Comparison of ENCODE assay signal across 11 cellular contexts in genomic region chr15:66411190-66411589, GRCh38. TPM values are rescaled to one million over a fixed set of nuclear protein-coding genes. Genes with fewer than 3 reads are reported as not detected.
A peak's percentile ranks its signal among the peaks of the same experiment; 100 is the strongest.
DNase-seq lines count a peak whose midpoint lies in the region; ATAC-seq and TF ChIP-seq lines count a peak whose summit lies in the region.
"Had no signal": no experiment of that assay in that cellular context is flagged by ENCODE, and none has a peak within 500 bp of the region (broad histone marks: within the 10 kb centered on the region; RNA-seq: fewer than 3 reads in every experiment).

No MANE protein-coding gene starts in this region.

- no peak for ATAC-seq in HG02938 (IDR thresholded peaks at IDR 0.05; ENCODE audit: unreplicated experiment)
- ATAC-seq in foreskin keratinocyte: no peak
- no peak for ATAC-seq in GM21381 (IDR thresholded peaks at IDR 0.05; ENCODE audit: unreplicated experiment)

- H3K4me1 ChIP-seq in foreskin keratinocyte: no peaks in the 10 kb centered on the region

- no peaks in the 10 kb centered on the region for H3K27me3 Mint-ChIP-seq in activated CD4-positive, alpha-beta memory T cell treated with anti-CD3 and anti-CD28 coated beads for 36 hours

- no peak overlapping the region for H3K27ac ChIP-seq in foreskin keratinocyte

- DNase-seq in CMK (ENCODE audit: low read depth): peak; percentile 41
- DNase-seq in Kasumi-1 (lab: John Stamatoyannopoulos, UW): peak; percentile 93
- DNase-seq in activated CD4-positive, alpha-beta memory T cell treated with anti-CD3 and anti-CD28 coated beads for 36 hours: no peak
- peak; percentile 57 for DNase-seq in medulla oblongata (ENCODE audit: extremely low spot score)
- DNase-seq in foreskin keratinocyte: no peak
- no peak for DNase-seq in hypothalamus (lab: John Stamatoyannopoulos, UW)
- DNase-seq: erythroblast, islet precursor cell, NCI-H748 treated with DMSO at 0.1 percent for 48 hours had no signal

- intact Hi-C loops in activated CD4-positive, alpha-beta memory T cell treated with anti-CD3 and anti-CD28 coated beads for 36 hours (cut with micrococcal nuclease): no loop called here

- POLR2A ChIA-PET in activated CD4-positive, alpha-beta memory T cell treated with anti-CD3 and anti-CD28 coated beads for 36 hours (lab: Charles Lee): interaction anchor here (1.0 kb wide), 1 partner anchor 21 kb away, joined by 3 read pairs; no protein-coding TSS in a partner anchor

- peaks cover 77% of the 10 kb centered on the region for H3K4me1 Mint-ChIP-seq in activated CD4-positive, alpha-beta memory T cell treated with anti-CD3 and anti-CD28 coated beads for 36 hours (ENCODE audit: low read depth)

- H3K9me3 Mint-ChIP-seq in activated CD4-positive, alpha-beta memory T cell treated with anti-CD3 and anti-CD28 coated beads for 36 hours: peaks cover 11% of the 10 kb centered on the region

- peak overlapping the region; percentile 55 for H3K27ac Mint-ChIP-seq in activated CD4-positive, alpha-beta memory T cell treated with anti-CD3 and anti-CD28 coated beads for 36 hours

- peaks cover 17% of the 10 kb centered on the region for H3K36me3 Mint-ChIP-seq in activated CD4-positive, alpha-beta memory T cell treated with anti-CD3 and anti-CD28 coated beads for 36 hours

- H3K4me3 Mint-ChIP-seq in activated CD4-positive, alpha-beta memory T cell treated with anti-CD3 and anti-CD28 coated beads for 36 hours: no peak overlapping the region

- CTCF ChIA-PET in activated CD4-positive, alpha-beta memory T cell treated with anti-CD3 and anti-CD28 coated beads for 36 hours (lab: Charles Lee): interaction anchor here (0.5 to 1.1 kb wide), 3 partner anchors 9 to 1057 kb away, joined by 3 read pairs; no protein-coding TSS in a partner anchor

- no peak for TF ChIP-seq CTCF in foreskin keratinocyte (conservative IDR thresholded peaks at IDR 0.05)

- no peaks in the 10 kb centered on the region for H3K27me3 ChIP-seq in foreskin keratinocyte

RNA-seq across cellular contexts. Expression of gene MAP2K1, which starts 24.5 kb away (rescaled TPM):
- 10 to 100 TPM; 91.8 to 91.9 TPM for total RNA-seq in activated CD4-positive, alpha-beta memory T cell treated with anti-CD3 and anti-CD28 coated beads for 36 hours
- 67.1 and 75.4 TPM in 2 replicates for total RNA-seq in foreskin keratinocyte
- 65.1 and 77.4 TPM in 2 replicates for polyA plus RNA-seq in foreskin keratinocyte

RNA-seq across cellular contexts. Expression of gene TIPIN, which starts 54.7 kb away (rescaled TPM):
- total RNA-seq in activated CD4-positive, alpha-beta memory T cell treated with anti-CD3 and anti-CD28 coated beads for 36 hours: 10 to 100 TPM; 43.2 to 45.9 TPM
- 16.0 and 16.6 TPM in 2 replicates for total RNA-seq in foreskin keratinocyte
- 13.9 and 16.3 TPM in 2 replicates for polyA plus RNA-seq in foreskin keratinocyte

Comparison
In these comparisons a context has a peak if more than half of its experiments do, and no peak if none do; other contexts are left out.
1. DNase-seq: peak in CMK (single experiment), Kasumi-1 (2 of 2) and medulla oblongata (single experiment); none in activated CD4-positive, alpha-beta memory T cell treated with anti-CD3 and anti-CD28 coated beads for 36 hours (single experiment), foreskin keratinocyte (0 of 2) and hypothalamus (0 of 51).